In genomic region chr14:89899917-89900680, GRCh38 we compare ENCODE assay signal across 9 cellular contexts. TPM values are rescaled to one million over a fixed set of nuclear protein-coding genes. Genes with fewer than 3 reads are reported as not detected.
A peak's percentile ranks its signal among the peaks of the same experiment; 100 is the strongest.
DNase-seq lines count a peak whose midpoint lies in the region; ATAC-seq and TF ChIP-seq lines count a peak whose summit lies in the region.
"Had no signal": no experiment of that assay in that cellular context is flagged by ENCODE, and none has a peak within 500 bp of the region (broad histone marks: within the 10 kb centered on the region; RNA-seq: fewer than 3 reads in every experiment).

No MANE protein-coding gene starts in this region.

- DNase-seq in AG08395 (ENCODE audit: low spot score) (peak; percentile 33), GM10266 (ENCODE audit: extremely low spot score) (peak; percentile 31), NCI-H774 (lab: John Stamatoyannopoulos, UW) (peak; percentile 10), esophagus muscularis mucosa (ENCODE audit: extremely low spot score) (no peak), gastrocnemius medialis (no peak)
- no peak for DNase-seq in stimulated activated naive CD8-positive, alpha-beta T cell treated with anti-CD3 and anti-CD28 coated beads, Interleukin-15, Interleukin-2, amounts not matched to agents 100 U/mL and 50 U/mL, for 24 hours

- peak; percentile 37 for TF ChIP-seq CTCF in GM10266 (IDR thresholded peaks at IDR 0.05; ENCODE audit: control insufficient read depth, insufficient read depth, low read depth, missing control alignments)
- TF ChIP-seq CTCF in esophagus muscularis mucosa (IDR thresholded peaks at IDR 0.05): peak; percentile 46 to 54 (median 52)
- TF ChIP-seq CTCF in gastrocnemius medialis (IDR thresholded peaks at IDR 0.05 in 4 of 5, conservative IDR thresholded peaks at IDR 0.05 in 1 of 5): peak in 4 of 5 experiments; percentile 26 to 50 (median 46)

- in situ Hi-C loops in gastrocnemius medialis (cut with MboI; ENCODE audit: low sequenced_read_pairs in 4 of 4): loop anchor here in 3 of 4 donors (25.0 kb wide), 3 partner anchors 463 to 1238 kb away; no protein-coding TSS in a partner anchor

- TF ChIP-seq POLR2A in esophagus muscularis mucosa (IDR thresholded peaks at IDR 0.05; ENCODE audit: low read depth) (no peak), gastrocnemius medialis (IDR thresholded peaks at IDR 0.05) (no peak)

- H3K9me3 ChIP-seq in esophagus muscularis mucosa: no peaks in the 10 kb centered on the region
- no peaks in the 10 kb centered on the region for H3K9me3 ChIP-seq in gastrocnemius medialis

- TF ChIP-seq EP300 in esophagus muscularis mucosa (IDR thresholded peaks at IDR 0.05): no peak

- ATAC-seq in gastrocnemius medialis: no peak
- no peak for ATAC-seq in GM21360 (IDR thresholded peaks at IDR 0.05; ENCODE audit: unreplicated experiment)
- ATAC-seq in HG03095 (IDR thresholded peaks at IDR 0.05; ENCODE audit: unreplicated experiment): no peak
- no peak for ATAC-seq in stimulated activated naive CD8-positive, alpha-beta T cell treated with anti-CD3 and anti-CD28 coated beads, Interleukin-15, Interleukin-2, amounts not matched to agents 100 U/mL and 50 U/mL, for 24 hours

- H3K27me3 ChIP-seq in esophagus muscularis mucosa (no peaks in the 10 kb centered on the region), gastrocnemius medialis (no peaks in the 10 kb centered on the region)

- 71% methylated on average over 4 of the region's 4 CpGs for WGBS in esophagus muscularis mucosa

- intact Hi-C loops in esophagus muscularis mucosa (cut with DNase I) (no loop called here), gastrocnemius medialis (cut with DNase I; ENCODE audit: low total_unique reads) (no loop called here)

- H3K4me1 ChIP-seq in esophagus muscularis mucosa (peaks cover 6 to 9% (median 8%) of the 10 kb centered on the region in 4 donors), gastrocnemius medialis (peaks cover 4 to 7% of the 10 kb centered on the region in 2 donors)

- H3K36me3 ChIP-seq in esophagus muscularis mucosa (no peaks in the 10 kb centered on the region), gastrocnemius medialis (no peaks in the 10 kb centered on the region)

- H3K4me3 ChIP-seq in esophagus muscularis mucosa: no peak overlapping the region
- H3K4me3 ChIP-seq in gastrocnemius medialis: no peak overlapping the region

- H3K27ac ChIP-seq in esophagus muscularis mucosa (replicated peaks in 1 of 4): no peak overlapping the region
- no peak overlapping the region for H3K27ac ChIP-seq in gastrocnemius medialis
- H3K27ac ChIP-seq: epithelial cell of prostate had no signal

RNA-seq across cellular contexts. Expression of gene EFCAB11, which starts 54.4 kb away (rescaled TPM):
- total RNA-seq in esophagus muscularis mucosa: 10 to 100 TPM in 1 of 4 donors, 1 to 10 TPM in 3; 3.1 to 15.0 (median 6.1) TPM
- total RNA-seq in gastrocnemius medialis: 1 to 10 TPM in 3 of 4 donors, under 1 TPM in 1; 0.69 to 1.6 (median 1.6) TPM

RNA-seq across cellular contexts. Expression of gene TDP1, which starts 55.6 kb away (rescaled TPM):
- total RNA-seq in esophagus muscularis mucosa (1 to 10 TPM; 7.5 to 9.7 (median 8.4) TPM), gastrocnemius medialis (1 to 10 TPM; 2.0 to 5.0 (median 3.8) TPM)

Comparison
In these comparisons a context has a peak if more than half of its experiments do, and no peak if none do; other contexts are left out.
1. DNase-seq: peak in AG08395 (single experiment), GM10266 (single experiment) and NCI-H774 (single experiment); none in esophagus muscularis mucosa (single experiment), gastrocnemius medialis (0 of 2) and stimulated activated naive CD8-positive, alpha-beta T cell treated with anti-CD3 and anti-CD28 coated beads, Interleukin-15, Interleukin-2, amounts not matched to agents 100 U/mL and 50 U/mL, for 24 hours (single experiment).
2. Peak in every context shown above with its lines, with median percentiles within 50 percentile points of each other: CTCF ChIP-seq.